1 cellular context compared by ENCODE assay signal in the genomic region with DNA sequence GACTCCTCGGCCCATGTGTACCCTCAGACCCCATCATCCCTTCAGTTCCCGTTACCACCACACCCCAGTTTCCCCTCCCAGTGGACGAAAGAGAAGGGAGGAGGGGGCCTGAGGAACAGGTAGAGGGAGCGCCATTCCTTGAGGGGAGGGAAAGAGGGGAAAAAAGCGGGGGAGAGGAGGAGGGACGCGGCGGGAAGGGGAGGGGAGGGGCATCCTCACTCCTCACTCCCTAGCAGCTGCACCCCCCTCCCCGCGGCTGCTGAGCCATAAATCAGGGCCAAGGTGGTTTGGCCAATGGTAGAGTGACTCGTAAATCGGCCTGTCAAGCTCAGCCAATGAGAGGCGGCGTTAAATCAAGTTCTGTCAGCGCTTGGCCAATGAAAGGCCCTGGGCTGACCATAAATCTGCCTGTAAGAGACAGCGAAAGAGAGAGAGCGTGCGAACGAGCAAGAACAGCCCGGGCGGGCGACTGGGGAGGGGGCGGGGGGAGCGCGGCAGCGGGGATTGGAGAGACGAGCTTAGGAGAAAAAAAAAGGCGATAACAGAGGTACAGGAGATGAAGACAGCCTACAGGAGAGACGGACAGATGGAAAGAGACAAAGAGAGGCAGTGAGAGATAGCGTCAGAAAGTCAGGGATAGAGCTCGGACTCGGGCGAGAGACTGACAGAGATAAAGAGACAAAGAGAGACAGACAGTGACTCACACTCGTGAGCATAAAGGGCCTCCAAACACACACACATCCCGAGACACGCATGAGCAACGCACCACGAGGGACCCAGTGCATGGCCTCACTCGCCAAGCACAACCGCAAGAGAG.
A peak's percentile ranks its signal among the peaks of the same experiment; 100 is the strongest.
TF ChIP-seq lines count a peak whose summit lies in the region.

No MANE protein-coding gene starts in this region.

TF ChIP-seq in H1, 55 proteins besides CTCF, POLR2A, EP300 and RAD21:
- TF ChIP-seq FOSL1 (IDR thresholded peaks at IDR 0.05; ENCODE audit: insufficient read depth, low read depth, low read length): no peak
- peak; percentile 72 for TF ChIP-seq CREB1 (IDR thresholded peaks at IDR 0.05)
- no peak for TF ChIP-seq CBX8 (IDR thresholded peaks at IDR 0.05; ENCODE audit: borderline replicate concordance, low read depth, low read length)
- no peak for TF ChIP-seq ZNF274 (IDR thresholded peaks at IDR 0.05; ENCODE audit: borderline replicate concordance, extremely low read depth, low read length)
- TF ChIP-seq HDAC2 (IDR thresholded peaks at IDR 0.05; ENCODE audit: borderline replicate concordance in 1 of 2, low read depth in 2 of 2, low read length in 2 of 2): 0 out of 4 replicates have a peak, but pooled peaks of 1 of the 2 experiments have one; percentile 23
- peak; percentile 68 for TF ChIP-seq SP2 (IDR thresholded peaks at IDR 0.05; ENCODE audit: low read length)
- no peak for TF ChIP-seq KDM4A (IDR thresholded peaks at IDR 0.05; ENCODE audit: low read depth, low read length, severe bottlenecking)
- TF ChIP-seq CEBPB (IDR thresholded peaks at IDR 0.05; ENCODE audit: low read depth, low read length): no peak
- no peak for TF ChIP-seq GTF2F1 (IDR thresholded peaks at IDR 0.05; ENCODE audit: borderline replicate concordance, low read depth, low read length)
- no peak for TF ChIP-seq RXRA (IDR thresholded peaks at IDR 0.05; ENCODE audit: insufficient read depth, low read depth, low read length)
- TF ChIP-seq, protein P1, sequence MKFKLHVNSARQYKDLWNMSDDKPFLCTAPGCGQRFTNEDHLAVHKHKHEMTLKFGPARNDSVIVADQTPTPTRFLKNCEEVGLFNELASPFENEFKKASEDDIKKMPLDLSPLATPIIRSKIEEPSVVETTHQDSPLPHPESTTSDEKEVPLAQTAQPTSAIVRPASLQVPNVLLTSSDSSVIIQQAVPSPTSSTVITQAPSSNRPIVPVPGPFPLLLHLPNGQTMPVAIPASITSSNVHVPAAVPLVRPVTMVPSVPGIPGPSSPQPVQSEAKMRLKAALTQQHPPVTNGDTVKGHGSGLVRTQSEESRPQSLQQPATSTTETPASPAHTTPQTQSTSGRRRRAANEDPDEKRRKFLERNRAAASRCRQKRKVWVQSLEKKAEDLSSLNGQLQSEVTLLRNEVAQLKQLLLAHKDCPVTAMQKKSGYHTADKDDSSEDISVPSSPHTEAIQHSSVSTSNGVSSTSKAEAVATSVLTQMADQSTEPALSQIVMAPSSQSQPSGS (IDR thresholded peaks at IDR 0.05; ENCODE audit: low read length): 0 out of 2 replicates have a peak, but pooled peaks have one; percentile 35
- no peak for TF ChIP-seq SRF (IDR thresholded peaks at IDR 0.05; ENCODE audit: low read depth, low read length)
- TF ChIP-seq SUZ12 (IDR thresholded peaks at IDR 0.05; ENCODE audit: low read length): no peak
- TF ChIP-seq E2F6 (IDR thresholded peaks at IDR 0.05): no peak; the same call in 1 of the 2 replicates
- TF ChIP-seq EGR1 (IDR thresholded peaks at IDR 0.05; ENCODE audit: borderline replicate concordance, low read depth, low read length): peak; percentile 46; the same call in 1 of the 2 replicates
- TF ChIP-seq, protein P2, sequence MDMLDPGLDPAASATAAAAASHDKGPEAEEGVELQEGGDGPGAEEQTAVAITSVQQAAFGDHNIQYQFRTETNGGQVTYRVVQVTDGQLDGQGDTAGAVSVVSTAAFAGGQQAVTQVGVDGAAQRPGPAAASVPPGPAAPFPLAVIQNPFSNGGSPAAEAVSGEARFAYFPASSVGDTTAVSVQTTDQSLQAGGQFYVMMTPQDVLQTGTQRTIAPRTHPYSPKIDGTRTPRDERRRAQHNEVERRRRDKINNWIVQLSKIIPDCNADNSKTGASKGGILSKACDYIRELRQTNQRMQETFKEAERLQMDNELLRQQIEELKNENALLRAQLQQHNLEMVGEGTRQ (IDR thresholded peaks at IDR 0.05; ENCODE audit: low read length): no peak
- TF ChIP-seq RFX5 (IDR thresholded peaks at IDR 0.05; ENCODE audit: borderline replicate concordance, low read depth, low read length): 0 out of 2 replicates have a peak, but pooled peaks have one; percentile 30
- no peak for TF ChIP-seq TEAD4 (IDR thresholded peaks at IDR 0.05; ENCODE audit: low read depth, low read length)
- no peak for TF ChIP-seq SP4 (IDR thresholded peaks at IDR 0.05; ENCODE audit: low read length)
- no peak for TF ChIP-seq TCF12 (IDR thresholded peaks at IDR 0.05; ENCODE audit: low read depth, low read length)
- no peak for TF ChIP-seq POU5F1 (IDR thresholded peaks at IDR 0.05; ENCODE audit: low read depth, low read length)
- peak; percentile 77 for TF ChIP-seq SAP30 (IDR thresholded peaks at IDR 0.05; ENCODE audit: insufficient read depth, insufficient replicate concordance, low read length)
- no peak for TF ChIP-seq PHF8 (conservative IDR thresholded peaks at IDR 0.05; ENCODE audit: low read depth, low read length)
- TF ChIP-seq, protein P3, sequence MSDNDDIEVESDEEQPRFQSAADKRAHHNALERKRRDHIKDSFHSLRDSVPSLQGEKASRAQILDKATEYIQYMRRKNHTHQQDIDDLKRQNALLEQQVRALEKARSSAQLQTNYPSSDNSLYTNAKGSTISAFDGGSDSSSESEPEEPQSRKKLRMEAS (IDR thresholded peaks at IDR 0.05): peak; percentile 11; the same call in 1 of the 2 replicates
- peak; percentile 85 to 96; a peak in 3 of 4 replicates for TF ChIP-seq SIN3A (conservative IDR thresholded peaks at IDR 0.05 in 1 of 2, IDR thresholded peaks at IDR 0.05 in 1 of 2; ENCODE audit: low read depth in 1 of 2, low read length in 2 of 2)
- TF ChIP-seq TAF7 (optimal IDR thresholded peaks at IDR 0.05; ENCODE audit: borderline replicate concordance, low read depth, low read length): no peak
- no peak; the same call in 1 of the 2 replicates for TF ChIP-seq POLR2AphosphoS5 (IDR thresholded peaks at IDR 0.05; ENCODE audit: low read depth, low read length)
- TF ChIP-seq MAFK (IDR thresholded peaks at IDR 0.05; ENCODE audit: low read depth, low read length): no peak
- no peak for TF ChIP-seq SIX5 (IDR thresholded peaks at IDR 0.05; ENCODE audit: low read depth, low read length)
- TF ChIP-seq CHD1 (IDR thresholded peaks at IDR 0.05; ENCODE audit: low read depth, low read length): no peak
- TF ChIP-seq, protein P4, sequence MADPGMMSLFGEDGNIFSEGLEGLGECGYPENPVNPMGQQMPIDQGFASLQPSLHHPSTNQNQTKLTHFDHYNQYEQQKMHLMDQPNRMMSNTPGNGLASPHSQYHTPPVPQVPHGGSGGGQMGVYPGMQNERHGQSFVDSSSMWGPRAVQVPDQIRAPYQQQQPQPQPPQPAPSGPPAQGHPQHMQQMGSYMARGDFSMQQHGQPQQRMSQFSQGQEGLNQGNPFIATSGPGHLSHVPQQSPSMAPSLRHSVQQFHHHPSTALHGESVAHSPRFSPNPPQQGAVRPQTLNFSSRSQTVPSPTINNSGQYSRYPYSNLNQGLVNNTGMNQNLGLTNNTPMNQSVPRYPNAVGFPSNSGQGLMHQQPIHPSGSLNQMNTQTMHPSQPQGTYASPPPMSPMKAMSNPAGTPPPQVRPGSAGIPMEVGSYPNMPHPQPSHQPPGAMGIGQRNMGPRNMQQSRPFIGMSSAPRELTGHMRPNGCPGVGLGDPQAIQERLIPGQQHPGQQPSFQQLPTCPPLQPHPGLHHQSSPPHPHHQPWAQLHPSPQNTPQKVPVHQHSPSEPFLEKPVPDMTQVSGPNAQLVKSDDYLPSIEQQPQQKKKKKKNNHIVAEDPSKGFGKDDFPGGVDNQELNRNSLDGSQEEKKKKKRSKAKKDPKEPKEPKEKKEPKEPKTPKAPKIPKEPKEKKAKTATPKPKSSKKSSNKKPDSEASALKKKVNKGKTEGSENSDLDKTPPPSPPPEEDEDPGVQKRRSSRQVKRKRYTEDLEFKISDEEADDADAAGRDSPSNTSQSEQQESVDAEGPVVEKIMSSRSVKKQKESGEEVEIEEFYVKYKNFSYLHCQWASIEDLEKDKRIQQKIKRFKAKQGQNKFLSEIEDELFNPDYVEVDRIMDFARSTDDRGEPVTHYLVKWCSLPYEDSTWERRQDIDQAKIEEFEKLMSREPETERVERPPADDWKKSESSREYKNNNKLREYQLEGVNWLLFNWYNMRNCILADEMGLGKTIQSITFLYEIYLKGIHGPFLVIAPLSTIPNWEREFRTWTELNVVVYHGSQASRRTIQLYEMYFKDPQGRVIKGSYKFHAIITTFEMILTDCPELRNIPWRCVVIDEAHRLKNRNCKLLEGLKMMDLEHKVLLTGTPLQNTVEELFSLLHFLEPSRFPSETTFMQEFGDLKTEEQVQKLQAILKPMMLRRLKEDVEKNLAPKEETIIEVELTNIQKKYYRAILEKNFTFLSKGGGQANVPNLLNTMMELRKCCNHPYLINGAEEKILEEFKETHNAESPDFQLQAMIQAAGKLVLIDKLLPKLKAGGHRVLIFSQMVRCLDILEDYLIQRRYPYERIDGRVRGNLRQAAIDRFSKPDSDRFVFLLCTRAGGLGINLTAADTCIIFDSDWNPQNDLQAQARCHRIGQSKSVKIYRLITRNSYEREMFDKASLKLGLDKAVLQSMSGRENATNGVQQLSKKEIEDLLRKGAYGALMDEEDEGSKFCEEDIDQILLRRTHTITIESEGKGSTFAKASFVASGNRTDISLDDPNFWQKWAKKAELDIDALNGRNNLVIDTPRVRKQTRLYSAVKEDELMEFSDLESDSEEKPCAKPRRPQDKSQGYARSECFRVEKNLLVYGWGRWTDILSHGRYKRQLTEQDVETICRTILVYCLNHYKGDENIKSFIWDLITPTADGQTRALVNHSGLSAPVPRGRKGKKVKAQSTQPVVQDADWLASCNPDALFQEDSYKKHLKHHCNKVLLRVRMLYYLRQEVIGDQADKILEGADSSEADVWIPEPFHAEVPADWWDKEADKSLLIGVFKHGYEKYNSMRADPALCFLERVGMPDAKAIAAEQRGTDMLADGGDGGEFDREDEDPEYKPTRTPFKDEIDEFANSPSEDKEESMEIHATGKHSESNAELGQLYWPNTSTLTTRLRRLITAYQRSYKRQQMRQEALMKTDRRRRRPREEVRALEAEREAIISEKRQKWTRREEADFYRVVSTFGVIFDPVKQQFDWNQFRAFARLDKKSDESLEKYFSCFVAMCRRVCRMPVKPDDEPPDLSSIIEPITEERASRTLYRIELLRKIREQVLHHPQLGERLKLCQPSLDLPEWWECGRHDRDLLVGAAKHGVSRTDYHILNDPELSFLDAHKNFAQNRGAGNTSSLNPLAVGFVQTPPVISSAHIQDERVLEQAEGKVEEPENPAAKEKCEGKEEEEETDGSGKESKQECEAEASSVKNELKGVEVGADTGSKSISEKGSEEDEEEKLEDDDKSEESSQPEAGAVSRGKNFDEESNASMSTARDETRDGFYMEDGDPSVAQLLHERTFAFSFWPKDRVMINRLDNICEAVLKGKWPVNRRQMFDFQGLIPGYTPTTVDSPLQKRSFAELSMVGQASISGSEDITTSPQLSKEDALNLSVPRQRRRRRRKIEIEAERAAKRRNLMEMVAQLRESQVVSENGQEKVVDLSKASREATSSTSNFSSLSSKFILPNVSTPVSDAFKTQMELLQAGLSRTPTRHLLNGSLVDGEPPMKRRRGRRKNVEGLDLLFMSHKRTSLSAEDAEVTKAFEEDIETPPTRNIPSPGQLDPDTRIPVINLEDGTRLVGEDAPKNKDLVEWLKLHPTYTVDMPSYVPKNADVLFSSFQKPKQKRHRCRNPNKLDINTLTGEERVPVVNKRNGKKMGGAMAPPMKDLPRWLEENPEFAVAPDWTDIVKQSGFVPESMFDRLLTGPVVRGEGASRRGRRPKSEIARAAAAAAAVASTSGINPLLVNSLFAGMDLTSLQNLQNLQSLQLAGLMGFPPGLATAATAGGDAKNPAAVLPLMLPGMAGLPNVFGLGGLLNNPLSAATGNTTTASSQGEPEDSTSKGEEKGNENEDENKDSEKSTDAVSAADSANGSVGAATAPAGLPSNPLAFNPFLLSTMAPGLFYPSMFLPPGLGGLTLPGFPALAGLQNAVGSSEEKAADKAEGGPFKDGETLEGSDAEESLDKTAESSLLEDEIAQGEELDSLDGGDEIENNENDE (IDR thresholded peaks at IDR 0.05; ENCODE audit: insufficient replicate concordance, low read length): no peak
- no peak for TF ChIP-seq BCL11A (IDR thresholded peaks at IDR 0.05; ENCODE audit: low read depth in 2 of 2, low read length in 2 of 2)
- no peak for TF ChIP-seq NRF1 (IDR thresholded peaks at IDR 0.05; ENCODE audit: low read depth, low read length)
- TF ChIP-seq, protein P5, sequence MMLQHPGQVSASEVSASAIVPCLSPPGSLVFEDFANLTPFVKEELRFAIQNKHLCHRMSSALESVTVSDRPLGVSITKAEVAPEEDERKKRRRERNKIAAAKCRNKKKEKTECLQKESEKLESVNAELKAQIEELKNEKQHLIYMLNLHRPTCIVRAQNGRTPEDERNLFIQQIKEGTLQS (IDR thresholded peaks at IDR 0.05; ENCODE audit: insufficient read depth, low read depth, low read length): no peak
- TF ChIP-seq CHD2 (IDR thresholded peaks at IDR 0.05; ENCODE audit: low read length): peak; percentile 93
- 0 out of 2 replicates have a peak, but pooled peaks have one; percentile 37 for TF ChIP-seq KDM1A (IDR thresholded peaks at IDR 0.05; ENCODE audit: borderline replicate concordance, low read length)
- TF ChIP-seq EZH2 (IDR thresholded peaks at IDR 0.05; ENCODE audit: low read depth, low read length, severe bottlenecking): no peak
- TF ChIP-seq KDM5A (IDR thresholded peaks at IDR 0.05; ENCODE audit: low read length): no peak
- TF ChIP-seq CBX5 (IDR thresholded peaks at IDR 0.05; ENCODE audit: low read depth, low read length): no peak
- TF ChIP-seq RNF2 (IDR thresholded peaks at IDR 0.05; ENCODE audit: borderline replicate concordance, low read depth, low read length, missing control alignments, poor library complexity, severe bottlenecking): no peak
- no peak for TF ChIP-seq JUND (IDR thresholded peaks at IDR 0.05; ENCODE audit: low read length)
- peak; percentile 90 for TF ChIP-seq NANOG (IDR thresholded peaks at IDR 0.05; ENCODE audit: insufficient read depth, low read depth, low read length, poor library complexity, severe bottlenecking)
- TF ChIP-seq SIRT6 (IDR thresholded peaks at IDR 0.05; ENCODE audit: low read length): no peak
- 0 out of 2 replicates have a peak, but pooled peaks have one; percentile 37 for TF ChIP-seq TBP (IDR thresholded peaks at IDR 0.05; ENCODE audit: low read depth, low read length)
- no peak for TF ChIP-seq GABPA (IDR thresholded peaks at IDR 0.05; ENCODE audit: borderline replicate concordance, insufficient read depth, low read length)
- TF ChIP-seq TAF1 (IDR thresholded peaks at IDR 0.05; ENCODE audit: low read depth, low read length): peak; percentile 18; the same call in 1 of the 2 replicates
- peak; percentile 100 for TF ChIP-seq SP1 (IDR thresholded peaks at IDR 0.05; ENCODE audit: low read depth, low read length)
- TF ChIP-seq YY1 (IDR thresholded peaks at IDR 0.05; ENCODE audit: low read depth, low read length): no peak
- TF ChIP-seq RBBP5 (IDR thresholded peaks at IDR 0.05; ENCODE audit: borderline replicate concordance, low read depth, low read length): no peak
- TF ChIP-seq BACH1 (IDR thresholded peaks at IDR 0.05; ENCODE audit: low read length): no peak
- no peak for TF ChIP-seq HDAC6 (IDR thresholded peaks at IDR 0.05; ENCODE audit: low read depth, low read length)
- peak; percentile 60 for TF ChIP-seq CTBP2 (IDR thresholded peaks at IDR 0.05; ENCODE audit: borderline replicate concordance, insufficient read depth, insufficient read length, low read length)
- no peak for TF ChIP-seq JUN (IDR thresholded peaks at IDR 0.05; ENCODE audit: low read depth, low read length)
- no peak for TF ChIP-seq ASH2L (IDR thresholded peaks at IDR 0.05; ENCODE audit: low read length)
- no peak for TF ChIP-seq BRCA1 (IDR thresholded peaks at IDR 0.05; ENCODE audit: low read depth, low read length)
